Comparison of ENCODE assay signal across 8 cellular contexts in the genomic region with DNA sequence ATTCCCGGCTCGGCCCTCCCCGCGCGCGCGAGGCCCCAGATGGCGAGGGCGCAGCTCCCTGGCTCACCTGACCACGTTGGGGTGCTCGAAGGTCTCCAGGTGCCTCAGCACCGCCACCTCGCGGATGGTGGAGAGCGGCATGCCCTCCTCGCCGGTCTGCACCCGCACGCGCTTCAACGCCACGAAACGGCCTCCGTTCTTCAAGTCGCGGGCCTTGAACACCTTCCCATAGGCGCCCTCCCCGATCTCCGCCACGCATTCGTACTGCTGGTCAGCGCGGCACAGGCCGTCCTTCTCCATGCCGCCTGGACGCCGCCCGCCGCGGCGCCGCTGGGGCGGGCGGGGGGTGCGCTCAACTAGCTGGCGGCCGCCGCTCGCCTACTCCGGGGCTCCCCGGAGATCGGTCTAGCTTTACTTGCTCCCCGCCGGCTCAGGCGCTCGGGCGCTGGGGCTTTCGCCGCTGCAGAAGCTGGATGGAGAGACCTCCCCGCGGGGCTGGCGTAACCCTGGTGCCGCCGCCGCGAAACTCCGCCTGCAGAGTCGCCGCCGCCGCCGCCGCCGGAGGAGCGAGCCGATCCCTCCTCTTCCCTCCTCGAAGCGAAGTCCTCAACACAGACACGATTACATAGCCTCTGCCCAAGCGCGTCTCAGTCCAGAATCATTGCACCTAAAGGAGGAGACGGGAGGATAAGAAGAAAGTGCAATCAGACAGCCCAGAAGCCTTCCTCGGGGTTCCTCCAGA. TPM values are rescaled to one million over a fixed set of nuclear protein-coding genes. Genes with fewer than 3 reads are reported as not detected.
DNase-seq lines count a peak whose midpoint lies in the region; ATAC-seq and TF ChIP-seq lines count a peak whose summit lies in the region.

No MANE protein-coding gene starts in this region.

- H3K36me3 ChIP-seq in CD4-positive, alpha-beta memory T cell (ENCODE audit: insufficient read depth, low read length) = no peaks in the 10 kb centered on the region
- H3K36me3 ChIP-seq in mucosa of descending colon (ENCODE audit: low read depth) = no peaks in the 10 kb centered on the region

- peak overlapping the region; percentile 73 to 89 for H3K4me3 ChIP-seq in CD4-positive, alpha-beta memory T cell (ENCODE audit: low read length in 2 of 2)
- H3K4me3 ChIP-seq in mucosa of descending colon = peak overlapping the region; percentile 59

- peaks cover 3 to 39% of the 10 kb centered on the region in 2 donors for H3K36me3 Mint-ChIP-seq in CD4-positive, alpha-beta memory T cell
- H3K36me3 Mint-ChIP-seq in endothelial cell (ENCODE audit: low read depth, unreplicated experiment) = peaks cover 15% of the 10 kb centered on the region

- peaks cover 30 to 66% (median 43%) of the 10 kb centered on the region in 4 donors for H3K4me1 Mint-ChIP-seq in CD4-positive, alpha-beta memory T cell
- H3K4me1 Mint-ChIP-seq in endothelial cell (ENCODE audit: unreplicated experiment) = peaks cover 32% of the 10 kb centered on the region

- intact Hi-C loops in CD4-positive, alpha-beta memory T cell (cut with micrococcal nuclease) = loop anchor here (1.0 to 10.0 kb wide), 9 partner anchors 20 to 698 kb away; a partner anchor contains a TSS
- intact Hi-C loops in mucosa of descending colon (cut with DNase I, micrococcal nuclease) = loop anchor here (5.0 to 10.0 kb wide), 4 partner anchors 136 to 211 kb away; no protein-coding TSS in a partner anchor

- H3K27ac Mint-ChIP-seq in CD4-positive, alpha-beta memory T cell = peak overlapping the region; percentile 93 to 96 (median 94)
- H3K27ac Mint-ChIP-seq in endothelial cell (ENCODE audit: unreplicated experiment) = peak overlapping the region; percentile 70

- CTCF ChIA-PET in CD4-positive, alpha-beta memory T cell (lab: Charles Lee; ENCODE audit: partially characterized antibody) = interaction anchor here (0.6 to 5.5 kb wide), 51 partner anchors 9 to 459 kb away, joined by 3 to 122 read pairs (median 4); a partner anchor contains a TSS

- H3K4me3 Mint-ChIP-seq in CD4-positive, alpha-beta memory T cell = peak overlapping the region; percentile 87 to 98 (median 94)
- H3K4me3 Mint-ChIP-seq in endothelial cell (ENCODE audit: unreplicated experiment) = peak overlapping the region; percentile 97

- no peaks in the 10 kb centered on the region for H3K9me3 ChIP-seq in CD4-positive, alpha-beta memory T cell (ENCODE audit: control insufficient read depth in 1 of 2, low read length in 2 of 2)
- no peaks in the 10 kb centered on the region for H3K9me3 ChIP-seq in mucosa of descending colon

- DNase-seq in CD4-positive, alpha-beta memory T cell = peak; percentile 83 to 89 (median 86)
- peak; percentile 17 for DNase-seq in NK-92 (lab: John Stamatoyannopoulos, UW; ENCODE audit: unreplicated experiment)
- peak; percentile 61 for DNase-seq in activated CD8-positive, alpha-beta memory T cell treated with anti-CD3 and anti-CD28 coated beads, Interleukin-2, amount 50 U/mL, for 1 hour (ENCODE audit: extremely low read depth)
- DNase-seq in endothelial cell (ENCODE audit: low spot score) = peak; percentile 84
- DNase-seq in mucosa of descending colon = peak; percentile 94 to 95 (median 95)
- peak; percentile 73 for DNase-seq in stimulated activated CD8-positive, alpha-beta memory T cell treated with anti-CD3 and anti-CD28 coated beads, Interleukin-4, amount 100 ng/mL, for 4 hours (ENCODE audit: low read depth in 2 of 2, low spot score in 1 of 2)

- no peaks in the 10 kb centered on the region for H3K27me3 ChIP-seq in CD4-positive, alpha-beta memory T cell (ENCODE audit: insufficient read depth, low read length)

- H3K27me3 Mint-ChIP-seq in CD4-positive, alpha-beta memory T cell = no peaks in the 10 kb centered on the region
- H3K27me3 Mint-ChIP-seq in endothelial cell (ENCODE audit: unreplicated experiment) = peaks cover 19% of the 10 kb centered on the region

- peak overlapping the region; percentile 68 for H3K27ac ChIP-seq in CD4-positive, alpha-beta memory T cell (ENCODE audit: low read depth, low read length)

- H3K4me1 ChIP-seq in CD4-positive, alpha-beta memory T cell (ENCODE audit: insufficient read depth, low read length) = peaks cover 36% of the 10 kb centered on the region
- peaks cover 11% of the 10 kb centered on the region for H3K4me1 ChIP-seq in mucosa of descending colon (ENCODE audit: low read depth)

- peaks cover 0 to 2% (median 0%) of the 10 kb centered on the region in 8 donors for H3K9me3 Mint-ChIP-seq in CD4-positive, alpha-beta memory T cell
- no peaks in the 10 kb centered on the region for H3K9me3 Mint-ChIP-seq in endothelial cell (ENCODE audit: unreplicated experiment)

- ATAC-seq in GM19395 (IDR thresholded peaks at IDR 0.05; ENCODE audit: unreplicated experiment) = peak; percentile 64
- ATAC-seq in HG03521 (IDR thresholded peaks at IDR 0.05; ENCODE audit: unreplicated experiment) = peak; percentile 53
- ATAC-seq in mucosa of descending colon = peak; percentile 85

- peak; percentile 81 for TF ChIP-seq CTCF in endothelial cell (IDR thresholded peaks at IDR 0.05; ENCODE audit: unreplicated experiment)
- TF ChIP-seq CTCF in mucosa of descending colon (IDR thresholded peaks at IDR 0.05) = peak; percentile 80

- POLR2A ChIA-PET in CD4-positive, alpha-beta memory T cell (lab: Charles Lee; ENCODE audit: partially characterized antibody) = interaction anchor here (0.5 to 5.2 kb wide), 20 partner anchors 10 to 386 kb away, joined by 3 to 82 read pairs (median 5); a partner anchor contains a TSS

RNA-seq across cellular contexts. Expression of a gene that starts 3.2 kb away (rescaled TPM):
- 10 to 100 TPM; 21.2 to 23.6 TPM for total RNA-seq in CD4-positive, alpha-beta memory T cell
- polyA plus RNA-seq in CD4-positive, alpha-beta memory T cell = 10 to 100 TPM; 18.4 to 21.0 TPM
- total RNA-seq in endothelial cell (ENCODE audit: unreplicated experiment) (32.6 TPM), mucosa of descending colon (10 to 100 TPM; 23.4 to 52.4 (median 33.1) TPM)

Comparison
In these comparisons a context has a peak if more than half of its experiments do, and no peak if none do; other contexts are left out.
1. Peak in every context shown above with its lines: DNase-seq, ATAC-seq, H3K4me3 ChIP-seq and H3K27ac ChIP-seq.
2. DNase-seq: peak in every context shown above with its lines; median percentile 95 in mucosa of descending colon; 86 in CD4-positive, alpha-beta memory T cell; 84 in endothelial cell; 73 in stimulated activated CD8-positive, alpha-beta memory T cell treated with anti-CD3 and anti-CD28 coated beads, Interleukin-4, amount 100 ng/mL, for 4 hours; 61 in activated CD8-positive, alpha-beta memory T cell treated with anti-CD3 and anti-CD28 coated beads, Interleukin-2, amount 50 U/mL, for 1 hour; 17 in NK-92.